In the genomic region with DNA sequence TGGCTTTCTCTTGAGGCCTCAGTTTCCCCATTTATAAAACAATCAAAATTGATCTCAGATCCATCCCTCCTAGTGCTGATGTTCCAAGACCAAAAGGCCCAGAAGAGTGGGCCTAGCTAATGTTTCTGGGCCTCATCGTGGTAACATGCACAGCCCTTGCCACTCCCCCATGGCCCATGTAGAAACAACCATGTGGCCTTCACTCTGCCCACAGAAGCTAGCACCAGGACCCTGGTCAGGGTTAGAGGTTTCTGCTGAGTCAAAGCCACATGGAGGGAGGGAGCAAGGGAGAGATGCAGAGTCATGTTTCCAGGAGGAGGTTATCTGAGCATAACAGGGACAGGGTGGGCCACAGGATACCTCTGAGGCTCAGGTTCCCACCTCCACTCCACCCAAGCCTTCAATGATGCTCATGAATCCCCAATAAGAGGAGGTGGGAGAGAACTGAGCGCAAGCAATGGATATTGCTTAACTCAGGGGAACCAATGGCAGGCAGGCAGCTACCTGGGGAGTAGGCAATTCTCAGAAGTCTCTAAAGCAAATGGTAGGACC, we compare ENCODE assay signal across 1 cellular context.
TF ChIP-seq lines count a peak whose summit lies in the region.

No MANE protein-coding gene starts in this region.

TF ChIP-seq in K562, 482 proteins besides CTCF, POLR2A, EP300 and RAD21 (continues in another document):
- TF ChIP-seq, protein P1, sequence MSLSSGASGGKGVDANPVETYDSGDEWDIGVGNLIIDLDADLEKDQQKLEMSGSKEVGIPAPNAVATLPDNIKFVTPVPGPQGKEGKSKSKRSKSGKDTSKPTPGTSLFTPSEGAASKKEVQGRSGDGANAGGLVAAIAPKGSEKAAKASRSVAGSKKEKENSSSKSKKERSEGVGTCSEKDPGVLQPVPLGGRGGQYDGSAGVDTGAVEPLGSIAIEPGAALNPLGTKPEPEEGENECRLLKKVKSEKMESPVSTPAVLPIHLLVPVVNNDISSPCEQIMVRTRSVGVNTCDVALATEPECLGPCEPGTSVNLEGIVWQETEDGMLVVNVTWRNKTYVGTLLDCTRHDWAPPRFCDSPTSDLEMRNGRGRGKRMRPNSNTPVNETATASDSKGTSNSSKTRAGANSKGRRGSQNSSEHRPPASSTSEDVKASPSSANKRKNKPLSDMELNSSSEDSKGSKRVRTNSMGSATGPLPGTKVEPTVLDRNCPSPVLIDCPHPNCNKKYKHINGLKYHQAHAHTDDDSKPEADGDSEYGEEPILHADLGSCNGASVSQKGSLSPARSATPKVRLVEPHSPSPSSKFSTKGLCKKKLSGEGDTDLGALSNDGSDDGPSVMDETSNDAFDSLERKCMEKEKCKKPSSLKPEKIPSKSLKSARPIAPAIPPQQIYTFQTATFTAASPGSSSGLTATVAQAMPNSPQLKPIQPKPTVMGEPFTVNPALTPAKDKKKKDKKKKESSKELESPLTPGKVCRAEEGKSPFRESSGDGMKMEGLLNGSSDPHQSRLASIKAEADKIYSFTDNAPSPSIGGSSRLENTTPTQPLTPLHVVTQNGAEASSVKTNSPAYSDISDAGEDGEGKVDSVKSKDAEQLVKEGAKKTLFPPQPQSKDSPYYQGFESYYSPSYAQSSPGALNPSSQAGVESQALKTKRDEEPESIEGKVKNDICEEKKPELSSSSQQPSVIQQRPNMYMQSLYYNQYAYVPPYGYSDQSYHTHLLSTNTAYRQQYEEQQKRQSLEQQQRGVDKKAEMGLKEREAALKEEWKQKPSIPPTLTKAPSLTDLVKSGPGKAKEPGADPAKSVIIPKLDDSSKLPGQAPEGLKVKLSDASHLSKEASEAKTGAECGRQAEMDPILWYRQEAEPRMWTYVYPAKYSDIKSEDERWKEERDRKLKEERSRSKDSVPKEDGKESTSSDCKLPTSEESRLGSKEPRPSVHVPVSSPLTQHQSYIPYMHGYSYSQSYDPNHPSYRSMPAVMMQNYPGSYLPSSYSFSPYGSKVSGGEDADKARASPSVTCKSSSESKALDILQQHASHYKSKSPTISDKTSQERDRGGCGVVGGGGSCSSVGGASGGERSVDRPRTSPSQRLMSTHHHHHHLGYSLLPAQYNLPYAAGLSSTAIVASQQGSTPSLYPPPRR (CRISPR knock-in tag; IDR thresholded peaks at IDR 0.05; ENCODE audit: borderline replicate concordance) = no peak
- TF ChIP-seq PURB (CRISPR knock-in tag; IDR thresholded peaks at IDR 0.05; ENCODE audit: low read depth) = no peak
- no peak for TF ChIP-seq ZNF740 (CRISPR knock-in tag; IDR thresholded peaks at IDR 0.05)
- 0 out of 4 replicates have a peak, but pooled peaks of 1 of the 2 experiments have one; percentile 50 for TF ChIP-seq ZNF740 (tag; IDR thresholded peaks at IDR 0.05)
- peak; percentile 18; the same call in 1 of the 2 replicates for TF ChIP-seq MITF (IDR thresholded peaks at IDR 0.05)
- TF ChIP-seq ZBTB12 (CRISPR knock-in tag; IDR thresholded peaks at IDR 0.05) = peak; percentile 26; the same call in 1 of the 2 replicates
- TF ChIP-seq CHAMP1 (IDR thresholded peaks at IDR 0.05) = no peak
- TF ChIP-seq ZNF766 (CRISPR knock-in tag; conservative IDR thresholded peaks at IDR 0.05) = peak; percentile 99
- TF ChIP-seq BACH1 (tag; IDR thresholded peaks at IDR 0.05) = peak; percentile 98
- no peak; the same call in 1 of the 2 replicates for TF ChIP-seq PKNOX1 (IDR thresholded peaks at IDR 0.05)
- TF ChIP-seq, protein P2, sequence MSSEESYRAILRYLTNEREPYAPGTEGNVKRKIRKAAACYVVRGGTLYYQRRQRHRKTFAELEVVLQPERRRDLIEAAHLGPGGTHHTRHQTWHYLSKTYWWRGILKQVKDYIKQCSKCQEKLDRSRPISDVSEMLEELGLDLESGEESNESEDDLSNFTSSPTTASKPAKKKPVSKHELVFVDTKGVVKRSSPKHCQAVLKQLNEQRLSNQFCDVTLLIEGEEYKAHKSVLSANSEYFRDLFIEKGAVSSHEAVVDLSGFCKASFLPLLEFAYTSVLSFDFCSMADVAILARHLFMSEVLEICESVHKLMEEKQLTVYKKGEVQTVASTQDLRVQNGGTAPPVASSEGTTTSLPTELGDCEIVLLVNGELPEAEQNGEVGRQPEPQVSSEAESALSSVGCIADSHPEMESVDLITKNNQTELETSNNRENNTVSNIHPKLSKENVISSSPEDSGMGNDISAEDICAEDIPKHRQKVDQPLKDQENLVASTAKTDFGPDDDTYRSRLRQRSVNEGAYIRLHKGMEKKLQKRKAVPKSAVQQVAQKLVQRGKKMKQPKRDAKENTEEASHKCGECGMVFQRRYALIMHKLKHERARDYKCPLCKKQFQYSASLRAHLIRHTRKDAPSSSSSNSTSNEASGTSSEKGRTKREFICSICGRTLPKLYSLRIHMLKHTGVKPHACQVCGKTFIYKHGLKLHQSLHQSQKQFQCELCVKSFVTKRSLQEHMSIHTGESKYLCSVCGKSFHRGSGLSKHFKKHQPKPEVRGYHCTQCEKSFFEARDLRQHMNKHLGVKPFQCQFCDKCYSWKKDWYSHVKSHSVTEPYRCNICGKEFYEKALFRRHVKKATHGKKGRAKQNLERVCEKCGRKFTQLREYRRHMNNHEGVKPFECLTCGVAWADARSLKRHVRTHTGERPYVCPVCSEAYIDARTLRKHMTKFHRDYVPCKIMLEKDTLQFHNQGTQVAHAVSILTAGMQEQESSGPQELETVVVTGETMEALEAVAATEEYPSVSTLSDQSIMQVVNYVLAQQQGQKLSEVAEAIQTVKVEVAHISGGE (CRISPR knock-in tag; IDR thresholded peaks at IDR 0.05) = peak in 1 of 3 experiments; percentile 44; a peak in 1 of 6 replicates
- TF ChIP-seq NR2C2 (CRISPR knock-in tag; IDR thresholded peaks at IDR 0.05) = no peak
- peak; percentile 58 for TF ChIP-seq NR2C2 (tag; IDR thresholded peaks at IDR 0.05)
- TF ChIP-seq NFYB (IDR thresholded peaks at IDR 0.05; ENCODE audit: extremely low read depth, insufficient read length) = peak; percentile 3
- no peak for TF ChIP-seq ZNF318 (IDR thresholded peaks at IDR 0.05; ENCODE audit: borderline replicate concordance in 1 of 2, low read depth in 1 of 2)
- TF ChIP-seq BCOR (IDR thresholded peaks at IDR 0.05) = no peak
- TF ChIP-seq ARHGAP35 (IDR thresholded peaks at IDR 0.05; ENCODE audit: partially characterized antibody) = no peak
- TF ChIP-seq NFIC (IDR thresholded peaks at IDR 0.05) = peak; percentile 63; the same call in 1 of the 2 replicates
- TF ChIP-seq JUNB (CRISPR knock-in tag; conservative IDR thresholded peaks at IDR 0.05) = no peak
- peak; percentile 94 for TF ChIP-seq DMBX1 (CRISPR knock-in tag; IDR thresholded peaks at IDR 0.05; ENCODE audit: borderline replicate concordance)
- no peak for TF ChIP-seq HOXB6 (CRISPR knock-in tag; IDR thresholded peaks at IDR 0.05; ENCODE audit: borderline replicate concordance)
- no peak for TF ChIP-seq LARP7 (IDR thresholded peaks at IDR 0.05)
- no peak for TF ChIP-seq POLR3G (IDR thresholded peaks at IDR 0.05; ENCODE audit: extremely low read depth, insufficient read length, insufficient replicate concordance)
- TF ChIP-seq HDAC2 (IDR thresholded peaks at IDR 0.05) = peak; percentile 70; the same call in 1 of the 2 replicates
- TF ChIP-seq ZEB2 (IDR thresholded peaks at IDR 0.05) = peak; percentile 89
- peak; percentile 95 for TF ChIP-seq MAFK (IDR thresholded peaks at IDR 0.05; ENCODE audit: low read length)
- TF ChIP-seq TAF15 (IDR thresholded peaks at IDR 0.05; ENCODE audit: low read depth, low read length) = no peak
